In the genomic region with DNA sequence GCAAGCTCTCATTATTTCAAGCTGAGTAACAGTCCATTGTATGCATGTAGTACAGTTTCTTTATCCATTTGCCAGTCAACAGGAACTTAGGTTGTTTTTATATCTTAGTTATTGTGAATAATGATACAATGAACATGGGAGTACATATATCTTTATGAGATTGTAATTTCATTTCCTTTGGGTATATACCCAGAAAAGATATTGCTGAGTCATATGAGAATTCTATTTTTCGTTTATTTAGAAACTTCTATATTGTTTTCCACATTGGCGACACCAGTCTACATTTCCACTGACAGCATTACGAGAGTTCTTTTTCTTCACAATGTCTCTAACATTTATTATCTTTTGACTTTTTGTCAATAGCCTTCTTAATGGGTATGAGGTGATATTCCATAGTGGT, we compare ENCODE assay signal across 30 cellular contexts.
"Had no signal": no experiment of that assay in that cellular context is flagged by ENCODE, and none has a peak within 500 bp of the region (broad histone marks: within the 10 kb centered on the region; RNA-seq: fewer than 3 reads in every experiment).

No MANE protein-coding gene starts in this region.

- H3K36me3 Mint-ChIP-seq: mesothelial cell of epicardium; naive B cell; neural progenitor cell; stimulated activated memory B cell treated with anti-CD40 and anti-IgM and Interleukin-4, amounts not matched to agents 10 μg/mL and 1 μg/mL and 100 μg/mL, for 72 hours; type B pancreatic cell had no signal

- H3K27me3 ChIP-seq: neural progenitor cell, neutrophil, pancreas, spleen, tibial nerve, uterus had no signal

- DNase-seq: islet precursor cell; left ventricle myocardium inferior; mesendoderm; naive B cell; natural killer cell; nephron progenitor cell; occipital lobe; pancreas; posterior cingulate gyrus; retina; right cardiac atrium; spleen; stimulated activated CD4-positive, alpha-beta T cell treated with anti-CD3 and anti-CD28 coated beads, Interleukin-1b, Interleukin-23, amount 100 ng/mL, for 48 hours; stimulated activated CD4-positive, alpha-beta T cell treated with anti-CD3 and anti-CD28 coated beads, Interleukin-2, amount 100 ng/mL, for 48 hours; stimulated activated CD4-positive, alpha-beta T cell treated with anti-CD3 and anti-CD28 coated beads, Interleukin-4, amount 100 ng/mL, for 4 hours; stimulated activated CD8-positive, alpha-beta memory T cell treated with anti-CD3 and anti-CD28 coated beads, Interleukin-4, amount 100 ng/mL, for 48 hours; stimulated activated naive CD4-positive, alpha-beta T cell treated with Interleukin-2 at 50 U/mL for 16 hours; stimulated activated naive CD8-positive, alpha-beta T cell treated with anti-CD3 and anti-CD28 coated beads, Interleukin-15, amount 100 ng/mL, for 72 hours; substantia nigra; uterus had no signal

- H3K9me3 ChIP-seq: neutrophil, pancreas, prostate gland, tibial nerve, uterus had no signal

- H3K27me3 Mint-ChIP-seq: naive B cell; stimulated activated memory B cell treated with anti-CD40 and anti-IgM and Interleukin-4, amounts not matched to agents 10 μg/mL and 1 μg/mL and 100 μg/mL, for 72 hours; stimulated activated naive CD8-positive, alpha-beta T cell treated with anti-CD3 and anti-CD28 coated beads, Interleukin-15, amount 100 ng/mL, for 72 hours; type B pancreatic cell had no signal

- H3K36me3 ChIP-seq: left ventricle myocardium inferior, neural progenitor cell, neutrophil, pancreas, prostate gland, spleen, tibial nerve, uterus had no signal

- H3K27ac Mint-ChIP-seq: mesothelial cell of epicardium; naive B cell; natural killer cell; nephron progenitor cell; neural progenitor cell; stimulated activated memory B cell treated with anti-CD40 and anti-IgM and Interleukin-4, amounts not matched to agents 10 μg/mL and 1 μg/mL and 100 μg/mL, for 72 hours; stimulated activated naive CD8-positive, alpha-beta T cell treated with anti-CD3 and anti-CD28 coated beads, Interleukin-15, amount 100 ng/mL, for 72 hours; type B pancreatic cell had no signal

- ATAC-seq: natural killer cell; pancreas; right cardiac atrium; sciatic nerve; stimulated activated memory B cell treated with anti-CD40 and anti-IgM and Interleukin-4, amounts not matched to agents 10 μg/mL and 1 μg/mL and 100 μg/mL, for 72 hours; stimulated activated naive CD8-positive, alpha-beta T cell treated with anti-CD3 and anti-CD28 coated beads, Interleukin-15, amount 100 ng/mL, for 72 hours had no signal

- H3K4me3 Mint-ChIP-seq: mesothelial cell of epicardium; naive B cell; natural killer cell; nephron progenitor cell; neural progenitor cell; stimulated activated memory B cell treated with anti-CD40 and anti-IgM and Interleukin-4, amounts not matched to agents 10 μg/mL and 1 μg/mL and 100 μg/mL, for 72 hours; stimulated activated naive CD8-positive, alpha-beta T cell treated with anti-CD3 and anti-CD28 coated beads, Interleukin-15, amount 100 ng/mL, for 72 hours; type B pancreatic cell had no signal

- H3K9me3 Mint-ChIP-seq: neural progenitor cell had no signal

- H3K9ac ChIP-seq: neural progenitor cell had no signal

- H2AFZ ChIP-seq: neural progenitor cell had no signal

- H3K4me2 ChIP-seq: neural progenitor cell had no signal

- H3K4me1 ChIP-seq: left ventricle myocardium inferior, neural progenitor cell, pancreas, prostate gland, spleen, uterus had no signal

- H3K4me3 ChIP-seq: left ventricle myocardium inferior, lung, neural progenitor cell, pancreas, prostate gland, skin epidermis, spleen, tibial nerve, uterus had no signal

- H3K4me1 Mint-ChIP-seq: naive B cell; natural killer cell; stimulated activated memory B cell treated with anti-CD40 and anti-IgM and Interleukin-4, amounts not matched to agents 10 μg/mL and 1 μg/mL and 100 μg/mL, for 72 hours; stimulated activated naive CD8-positive, alpha-beta T cell treated with anti-CD3 and anti-CD28 coated beads, Interleukin-15, amount 100 ng/mL, for 72 hours had no signal

- H3K27ac ChIP-seq: left ventricle myocardium inferior, neural progenitor cell, neutrophil, pancreas, prostate gland, skin epidermis, spleen, tibial nerve, uterus had no signal

- FAIRE-seq: pancreas had no signal
